In the genomic region with DNA sequence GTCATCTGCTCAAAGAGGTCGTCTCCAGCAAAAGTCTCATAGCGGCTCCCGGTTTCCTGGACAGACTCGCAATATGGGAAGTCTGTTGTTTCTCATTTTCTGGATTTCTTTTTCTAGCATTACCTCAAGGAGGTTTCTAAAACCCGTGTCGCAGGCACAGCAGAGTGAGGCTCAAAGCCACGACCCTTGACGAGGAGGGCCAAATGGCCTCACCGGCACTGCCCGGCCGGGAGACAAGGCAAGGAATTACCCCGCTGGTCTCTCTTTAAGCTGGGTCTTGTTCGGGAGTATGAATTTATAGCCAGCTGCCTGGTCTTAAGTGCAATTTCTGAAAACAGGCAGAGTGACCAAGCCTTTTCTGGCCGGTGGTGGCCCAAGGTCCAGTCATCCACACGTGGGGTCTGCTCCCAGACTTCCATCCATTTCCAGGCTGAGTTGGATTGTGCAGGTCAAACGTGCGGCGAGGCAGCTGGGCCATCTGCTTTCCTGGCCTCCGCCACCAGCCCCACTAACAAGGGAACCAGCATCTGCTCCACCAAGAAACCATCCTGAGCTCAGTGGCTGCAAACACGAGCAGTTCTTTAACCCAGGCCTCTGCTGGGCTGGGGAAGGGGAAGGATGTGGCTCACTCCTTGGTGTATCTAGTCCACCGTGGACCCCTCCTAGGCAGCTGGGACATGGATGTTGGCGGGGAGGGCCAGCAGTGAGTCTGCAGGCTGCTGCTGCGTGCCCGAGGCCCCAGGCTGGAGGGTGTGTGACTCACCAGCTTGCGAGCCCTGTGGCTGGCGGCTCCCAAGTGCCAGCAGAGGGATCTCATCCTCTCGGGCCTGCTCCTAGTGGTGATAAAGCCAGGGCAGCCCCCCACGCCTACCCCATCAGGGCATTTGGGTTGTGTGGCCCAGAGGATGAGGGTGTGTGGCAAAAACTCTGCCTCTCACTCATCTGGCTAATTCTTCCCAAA, we compare ENCODE assay signal across 11 cellular contexts. TPM values are rescaled to one million over a fixed set of nuclear protein-coding genes. Genes with fewer than 3 reads are reported as not detected.
A peak's percentile ranks its signal among the peaks of the same experiment; 100 is the strongest.
DNase-seq lines count a peak whose midpoint lies in the region; FAIRE-seq and TF ChIP-seq lines count a peak whose summit lies in the region.
"Had no signal": no experiment of that assay in that cellular context is flagged by ENCODE, and none has a peak within 500 bp of the region (broad histone marks: within the 10 kb centered on the region; RNA-seq: fewer than 3 reads in every experiment).

No MANE protein-coding gene starts in this region.

- in situ Hi-C loops in KBM-7 (cut with MboI; ENCODE audit: low pct_unique_long_range_greater_than_20kb, low sequenced_read_pairs) = no loop called here

- H3K9me3 Mint-ChIP-seq in astrocyte (ENCODE audit: unreplicated experiment) = no peaks in the 10 kb centered on the region

- no peak overlapping the region for H2BK15ac ChIP-seq in mesenchymal stem cell (ENCODE audit: low read depth, poor library complexity, severe bottlenecking)

- H3K4me2 ChIP-seq in astrocyte (ENCODE audit: low read length) (no peak overlapping the region), mesenchymal stem cell (ENCODE audit: low read length, poor library complexity, severe bottlenecking) (no peak overlapping the region)

- H2AFZ ChIP-seq in astrocyte (ENCODE audit: low read depth, low read length) (peak overlapping the region; percentile 44), mesenchymal stem cell (ENCODE audit: low read depth, low read length) (no peak overlapping the region)

- peaks cover 4% of the 10 kb centered on the region for H3K4me1 Mint-ChIP-seq in astrocyte (ENCODE audit: low read depth, unreplicated experiment)

- peak; percentile 52 for TF ChIP-seq CTCF in AG10803 (conservative IDR thresholded peaks at IDR 0.05; ENCODE audit: low read length)
- peak; percentile 8 for TF ChIP-seq CTCF in astrocyte (IDR thresholded peaks at IDR 0.05; ENCODE audit: insufficient read depth, low read depth, low read length)

- peak overlapping the region; percentile 70 for H4K91ac ChIP-seq in mesenchymal stem cell (ENCODE audit: low read length)

- peak overlapping the region in 1 of 2 experiments; percentile 60 for H3K4ac ChIP-seq in mesenchymal stem cell (ENCODE audit: low read depth in 1 of 2, low read length in 2 of 2)

- H3K4me3 ChIP-seq in AG10803 (ENCODE audit: low read length) = no peak overlapping the region
- no peak overlapping the region for H3K4me3 ChIP-seq in astrocyte (ENCODE audit: insufficient read depth, low read depth, low read length)
- H3K4me3 ChIP-seq in mesenchymal stem cell (ENCODE audit: insufficient read depth in 1 of 2, low read depth in 1 of 2, low read length in 2 of 2) = no peak overlapping the region
- H3K4me3 ChIP-seq: pancreas had no signal

- H3K4me1 ChIP-seq in astrocyte (ENCODE audit: insufficient read depth, low read length) = peaks cover 16% of the 10 kb centered on the region
- peaks cover 21% of the 10 kb centered on the region for H3K4me1 ChIP-seq in mesenchymal stem cell (ENCODE audit: control insufficient read depth, insufficient read depth, low read depth, low read length)
- H3K4me1 ChIP-seq: pancreas had no signal

- peak overlapping the region; percentile 77 for H2AK5ac ChIP-seq in mesenchymal stem cell (ENCODE audit: low read length, severe bottlenecking)

- peak overlapping the region; percentile 33 to 86 for H2BK12ac ChIP-seq in mesenchymal stem cell (ENCODE audit: low read length in 2 of 2)

- H3K9ac ChIP-seq in astrocyte (ENCODE audit: low read length) = no peak overlapping the region
- H3K9ac ChIP-seq in mesenchymal stem cell (ENCODE audit: low read length) = no peak overlapping the region

- no peaks in the 10 kb centered on the region for H3K79me2 ChIP-seq in astrocyte (ENCODE audit: insufficient read depth, low read length)

- H3K27ac ChIP-seq in astrocyte (ENCODE audit: low read depth, low read length) = no peak overlapping the region
- no peak overlapping the region for H3K27ac ChIP-seq in mesenchymal stem cell (ENCODE audit: low read length, poor library complexity, severe bottlenecking)
- no peak overlapping the region for H3K27ac ChIP-seq in caudate nucleus (ENCODE audit: low read depth, low read length)
- H3K27ac ChIP-seq: pancreas had no signal

- H3K36me3 ChIP-seq in astrocyte (ENCODE audit: insufficient read depth, low read length) (no peaks in the 10 kb centered on the region), mesenchymal stem cell (ENCODE audit: control insufficient read depth in 1 of 2, insufficient read depth in 2 of 2, low read depth in 1 of 2, low read length in 2 of 2) (no peaks in the 10 kb centered on the region)
- H3K36me3 ChIP-seq: pancreas had no signal

- H3K4me3 Mint-ChIP-seq in astrocyte (ENCODE audit: unreplicated experiment) = no peak overlapping the region

- no peak overlapping the region for H2BK120ac ChIP-seq in mesenchymal stem cell (ENCODE audit: low read depth, low read length)

- 61% methylated on average over 25 of the region's 28 CpGs for WGBS in mesenchymal stem cell

- no peaks in the 10 kb centered on the region for H3K79me1 ChIP-seq in mesenchymal stem cell (replicated peaks; ENCODE audit: low read length, poor library complexity, severe bottlenecking)

- H3K23ac ChIP-seq in mesenchymal stem cell (ENCODE audit: low read length in 2 of 2) = no peak overlapping the region

- no peak overlapping the region for H2BK5ac ChIP-seq in mesenchymal stem cell (ENCODE audit: low read depth, low read length, poor library complexity, severe bottlenecking)

- no peak for FAIRE-seq in astrocyte (lab: Jason Lieb, UNC)
- FAIRE-seq: pancreas had no signal

- peak overlapping the region; percentile 58 for H4K8ac ChIP-seq in mesenchymal stem cell (ENCODE audit: low read length)

- H3K9me3 ChIP-seq in astrocyte (ENCODE audit: insufficient read depth, low read depth, low read length) (no peaks in the 10 kb centered on the region), mesenchymal stem cell (ENCODE audit: control insufficient read depth, low read length) (no peaks in the 10 kb centered on the region)
- H3K9me3 ChIP-seq: pancreas had no signal

- H3K27ac Mint-ChIP-seq in astrocyte (ENCODE audit: unreplicated experiment) = no peak overlapping the region

- peak overlapping the region; percentile 58 to 68 for H3K18ac ChIP-seq in mesenchymal stem cell (ENCODE audit: low read depth in 1 of 2, low read length in 2 of 2)

- H4K20me1 ChIP-seq in astrocyte (ENCODE audit: insufficient read depth, low read length) = no peaks in the 10 kb centered on the region

- DNase-seq in AG10803 (ENCODE audit: low read depth) (peak; percentile 80), LHCN-M2 (ENCODE audit: low read depth) (peak; percentile 74), astrocyte (ENCODE audit: low read depth) (peak; percentile 78), mesenchymal stem cell (peak; percentile 90), caudate nucleus (lab: John Stamatoyannopoulos, UW) (no peak), OCI-M2 (lab: John Stamatoyannopoulos, UW; ENCODE audit: unreplicated experiment) (no peak), NCI-H526 treated with DMSO at 0.1 percent for 48 hours (lab: John Stamatoyannopoulos, UW) (no peak), KBM-7 (no peak)
- DNase-seq: activated CD4-positive, alpha-beta T cell treated with anti-CD3 and anti-CD28 coated beads, Interleukin-2, amount 50 U/mL, for 1 hour; Karpas-422 had no signal

- no peaks in the 10 kb centered on the region for H3K27me3 Mint-ChIP-seq in astrocyte (ENCODE audit: low read depth, unreplicated experiment)

- peak overlapping the region in 1 of 2 experiments; percentile 2 for H3K14ac ChIP-seq in mesenchymal stem cell (ENCODE audit: low read length in 2 of 2)

- no peaks in the 10 kb centered on the region for H3K36me3 Mint-ChIP-seq in astrocyte (ENCODE audit: low read depth, unreplicated experiment)

- no peaks in the 10 kb centered on the region for H3K27me3 ChIP-seq in astrocyte (ENCODE audit: insufficient read depth, low read length)
- peaks cover 0 to 17% of the 10 kb centered on the region in 2 experiments for H3K27me3 ChIP-seq in mesenchymal stem cell (ENCODE audit: control insufficient read depth in 1 of 2, insufficient read depth in 1 of 2, low read length in 2 of 2)
- H3K27me3 ChIP-seq: pancreas had no signal

RNA-seq across cellular contexts. Expression of a gene that starts 55.6 kb away (rescaled TPM):
- total RNA-seq in LHCN-M2 (2014; rRNA removed) (36.4 and 56.0 TPM in 2 replicates), astrocyte (1,055 and 1,568 TPM in 2 replicates)
- 140 TPM for polyA plus RNA-seq in LHCN-M2 (2012)
- polyA plus RNA-seq in mesenchymal stem cell (2013, experiment 1 of 2) = 754 TPM
- 709 TPM for polyA plus RNA-seq in mesenchymal stem cell (2013, experiment 2 of 2)

Comparison
In these comparisons a context has a peak if more than half of its experiments do, and no peak if none do; other contexts are left out.
1. DNase-seq: peak in AG10803 (single experiment), LHCN-M2 (single experiment), astrocyte (single experiment) and mesenchymal stem cell (single experiment); none in caudate nucleus (0 of 61), OCI-M2 (single experiment), NCI-H526 treated with DMSO at 0.1 percent for 48 hours (single experiment) and KBM-7 (single experiment).
2. RNA of a gene that starts 55.6 kb away (total RNA-seq): 1,055 to 1,568 TPM in astrocyte; 36.4 to 56.0 TPM in LHCN-M2; every median in the first group is over 10 times any median in the second.